ENCODE assay signal across 8 cellular contexts in the genomic region with DNA sequence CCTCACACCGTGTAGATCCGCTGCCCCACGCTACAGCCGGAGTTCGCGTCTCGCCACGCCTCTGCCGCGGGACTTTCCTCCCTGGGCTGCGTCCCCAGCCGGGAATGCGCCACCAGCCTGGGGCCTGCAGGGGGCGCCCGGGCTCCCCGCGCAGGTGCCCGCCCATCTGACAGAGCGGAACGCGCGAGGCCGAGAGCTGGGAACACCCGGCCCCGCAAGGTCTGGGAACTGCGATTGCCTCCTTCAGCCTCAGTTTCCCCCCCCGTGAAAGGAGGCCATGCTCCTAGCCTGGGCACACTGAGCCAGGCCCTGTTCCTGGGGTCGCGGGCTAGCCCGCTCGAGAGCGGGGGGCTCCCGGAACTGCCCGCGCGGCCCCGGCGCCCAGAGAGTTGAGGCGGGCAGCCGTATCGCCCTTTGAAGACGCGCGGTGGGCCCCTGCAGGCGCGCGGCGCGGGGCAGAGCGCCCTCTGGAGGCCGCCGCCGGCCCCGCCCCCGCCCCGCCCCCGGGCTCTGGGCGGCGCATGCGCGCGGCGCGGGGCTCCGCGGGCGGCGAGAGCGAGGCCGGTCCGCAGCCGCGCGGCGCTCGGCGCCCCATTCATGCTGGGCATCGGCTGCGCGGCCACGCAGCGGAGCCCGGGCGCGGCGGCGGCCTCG. TPM values are rescaled to one million over a fixed set of nuclear protein-coding genes. Genes with fewer than 3 reads are reported as not detected.
DNase-seq lines count a peak whose midpoint lies in the region; ATAC-seq and TF ChIP-seq lines count a peak whose summit lies in the region.

A gene (plus strand): TSS at position 594 of the 654 bp plus-strand sequence. CDS start 5,479 bp downstream, outside the sequence.

- H3K4me3 ChIP-seq in GM23338 (peak within 1 kb of the TSS; percentile 72), ovary (peak within 1 kb of the TSS; percentile 81), thymus (ENCODE audit: low read length) (peak within 1 kb of the TSS; percentile 79)

- intact Hi-C loops in activated naive CD4-positive, alpha-beta T cell treated with anti-CD3 and anti-CD28 coated beads for 36 hours (cut with micrococcal nuclease): loop anchor here (1.0 to 10.0 kb wide), 11 partner anchors 72 to 690 kb away; a partner anchor contains a TSS
- intact Hi-C loops in ovary (cut with DNase I): loop anchor here (2.0 to 10.0 kb wide), 8 partner anchors 230 to 475 kb away; no protein-coding TSS in a partner anchor

- H3K4me1 ChIP-seq in GM23338 (ENCODE audit: insufficient read depth) (peaks cover 4% of the 10 kb centered on the region), ovary (ENCODE audit: insufficient read depth) (peaks cover 15% of the 10 kb centered on the region), thymus (ENCODE audit: control insufficient read depth, insufficient read depth, low read length) (peaks cover 12% of the 10 kb centered on the region)

- H3F3A ChIP-seq in GM23338 (replicated peaks; ENCODE audit: low read depth): no peaks in the 10 kb centered on the region

- ATAC-seq in GM23338: peak; percentile 49

- peaks cover 22% of the 10 kb centered on the region for H3K27me3 Mint-ChIP-seq in GM23338 (ENCODE audit: insufficient read depth, low read depth, poor library complexity)
- peaks cover 3% of the 10 kb centered on the region for H3K27me3 Mint-ChIP-seq in activated naive CD4-positive, alpha-beta T cell treated with anti-CD3 and anti-CD28 coated beads for 36 hours (ENCODE audit: low read depth)

- CTCF ChIA-PET in activated naive CD4-positive, alpha-beta T cell treated with anti-CD3 and anti-CD28 coated beads for 36 hours (lab: Charles Lee): interaction anchor here (0.6 to 3.2 kb wide), 5 partner anchors 219 to 585 kb away, joined by 3 to 17 read pairs (median 3); no protein-coding TSS in a partner anchor

- no peaks in the 10 kb centered on the region for H3K9me3 Mint-ChIP-seq in GM23338
- H3K9me3 Mint-ChIP-seq in activated naive CD4-positive, alpha-beta T cell treated with anti-CD3 and anti-CD28 coated beads for 36 hours: no peaks in the 10 kb centered on the region

- no peak within 1 kb of the TSS for H3K27ac Mint-ChIP-seq in GM23338
- peak within 1 kb of the TSS; percentile 82 for H3K27ac Mint-ChIP-seq in activated naive CD4-positive, alpha-beta T cell treated with anti-CD3 and anti-CD28 coated beads for 36 hours

- H3K9me2 ChIP-seq in GM23338 (ENCODE audit: insufficient read depth): no peaks in the 10 kb centered on the region

- peak; percentile 98 for DNase-seq in GM03348 (ENCODE audit: low spot score)
- peak; percentile 78 for DNase-seq in GM23338 (ENCODE audit: low spot score)
- DNase-seq in LHCN-M2 (ENCODE audit: low read depth): peak; percentile 75
- DNase-seq in SK-N-DZ (ENCODE audit: low spot score): peak; percentile 78
- DNase-seq in activated naive CD4-positive, alpha-beta T cell treated with anti-CD3 and anti-CD28 coated beads for 36 hours: peak; percentile 80
- peak; percentile 80 for DNase-seq in glomerular visceral epithelial cell (ENCODE audit: extremely low spot score)
- DNase-seq in ovary: peak; percentile 61 to 83 (median 73)

- H3K4me1 Mint-ChIP-seq in GM23338: peaks cover 6% of the 10 kb centered on the region
- H3K4me1 Mint-ChIP-seq in activated naive CD4-positive, alpha-beta T cell treated with anti-CD3 and anti-CD28 coated beads for 36 hours (ENCODE audit: low read depth): peaks cover 17% of the 10 kb centered on the region

- TF ChIP-seq CTCF in GM23338 (conservative IDR thresholded peaks at IDR 0.05; ENCODE audit: low read depth in 2 of 2): peak; percentile 73 to 82
- peak; percentile 45 to 88 (median 70) for TF ChIP-seq CTCF in ovary (IDR thresholded peaks at IDR 0.05)

- H2AFZ ChIP-seq in GM23338: peak within 1 kb of the TSS; percentile 94

- TF ChIP-seq POLR2A in ovary (IDR thresholded peaks at IDR 0.05): no peak

- peak within 1 kb of the TSS; percentile 78 for H3K4me3 Mint-ChIP-seq in GM23338
- peak within 1 kb of the TSS; percentile 77 for H3K4me3 Mint-ChIP-seq in activated naive CD4-positive, alpha-beta T cell treated with anti-CD3 and anti-CD28 coated beads for 36 hours

- 0 to 1% (median 1%) methylated on average over 5 to 87 of the region's 88 CpGs for whole genome bisulfite sequencing in ovary, 3 donors
- under 1% methylated on average over 88 of the region's 88 CpGs for WGBS in thymus

- no peaks in the 10 kb centered on the region; the same call in 2 of the 3 replicates for H3K36me3 Mint-ChIP-seq in GM23338 (ENCODE audit: low read depth)
- H3K36me3 Mint-ChIP-seq in activated naive CD4-positive, alpha-beta T cell treated with anti-CD3 and anti-CD28 coated beads for 36 hours (ENCODE audit: low read depth): no peaks in the 10 kb centered on the region

- H3K36me3 ChIP-seq in GM23338 (ENCODE audit: insufficient read depth) (no peaks in the 10 kb centered on the region), ovary (no peaks in the 10 kb centered on the region), thymus (ENCODE audit: control insufficient read depth, insufficient read depth) (no peaks in the 10 kb centered on the region)

- no peak within 1 kb of the TSS for H3K27ac ChIP-seq in GM23338 (ENCODE audit: low read depth)
- peak within 1 kb of the TSS; percentile 0 to 5 for H3K27ac ChIP-seq in ovary
- peak within 1 kb of the TSS; percentile 92 for H3K27ac ChIP-seq in thymus (ENCODE audit: low read depth)

- H3K79me2 ChIP-seq in GM23338 (replicated peaks; ENCODE audit: insufficient read depth): peaks cover 34% of the 10 kb centered on the region

- peak within 1 kb of the TSS; percentile 86 for H3K4me2 ChIP-seq in GM23338

- no peak for TF ChIP-seq EP300 in ovary (IDR thresholded peaks at IDR 0.05)

- H4K20me1 ChIP-seq in GM23338 (replicated peaks; ENCODE audit: insufficient read depth): no peaks in the 10 kb centered on the region; the same call in 1 of the 2 replicates

- H3K9me3 ChIP-seq in ovary (no peaks in the 10 kb centered on the region), thymus (ENCODE audit: control insufficient read depth) (no peaks in the 10 kb centered on the region)

- H3K27me3 ChIP-seq in GM23338 (ENCODE audit: insufficient read depth) (0 out of 2 replicates have a peak, but pooled peaks cover 10% of the 10 kb centered on the region), ovary (no peaks in the 10 kb centered on the region), thymus (ENCODE audit: control insufficient read depth, insufficient read depth) (peaks cover 11% of the 10 kb centered on the region)

TF ChIP-seq in GM23338, 12 proteins besides CTCF, POLR2A, EP300 and RAD21 (continues in another document):
- TF ChIP-seq NANOG (IDR thresholded peaks at IDR 0.05; ENCODE audit: borderline replicate concordance): no peak
- no peak for TF ChIP-seq JUNB (IDR thresholded peaks at IDR 0.05; ENCODE audit: unreplicated experiment)
- peak; percentile 28; the same call in 1 of the 2 replicates for TF ChIP-seq POLR2AphosphoS5 (IDR thresholded peaks at IDR 0.05; ENCODE audit: low read depth)
- no peak for TF ChIP-seq STAT1 (IDR thresholded peaks at IDR 0.05; ENCODE audit: unreplicated experiment)
- TF ChIP-seq ZNF331 (CRISPR knock-in tag; IDR thresholded peaks at IDR 0.05; ENCODE audit: low read depth): no peak
- no peak for TF ChIP-seq ZNF114 (CRISPR knock-in tag; IDR thresholded peaks at IDR 0.05)

RNA-seq across cellular contexts. Expression of the gene that starts here (rescaled TPM):
- 73.5 and 80.2 TPM in 2 replicates for total RNA-seq in GM23338 (2014; rRNA removed; shearing (Covaris generic))
- polyA plus RNA-seq in GM23338 (2016; fragmentation: Nextera tagmentation; extraction: Ambion mirVana): 10.6 and 11.0 TPM in 2 replicates
- 65.6 and 88.7 TPM in 2 replicates for total RNA-seq in LHCN-M2 (2014; rRNA removed)
- 41.7 TPM for polyA plus RNA-seq in LHCN-M2 (2012)
- 35.7 and 45.9 TPM in 2 replicates for polyA plus RNA-seq in SK-N-DZ (2014; cell fraction: cytosol; rRNA removed)
- polyA plus RNA-seq in SK-N-DZ (2014; cell fraction: nucleus; rRNA removed): 116 and 164 TPM in 2 replicates
- 1 to 10 TPM; 5.0 to 5.8 TPM for total RNA-seq in activated naive CD4-positive, alpha-beta T cell treated with anti-CD3 and anti-CD28 coated beads for 36 hours
- total RNA-seq in ovary: 10 to 100 TPM; 13.8 to 47.2 (median 27.6) TPM
- polyA plus RNA-seq in ovary: 10 to 100 TPM in 1 of 2 donors, 1 to 10 TPM in 1; 9.2 to 10.6 TPM
- polyA plus RNA-seq in thymus: 9.6 TPM
